ENCODE assay signal across 1 cellular context in genomic region chr6:73523434-73524123, GRCh38.
TF ChIP-seq lines count a peak whose summit lies in the region.

No MANE protein-coding gene starts in this region.

TF ChIP-seq in GM12878, 131 proteins besides CTCF, POLR2A, EP300 and RAD21 (continued from another document and continues in another):
- TF ChIP-seq BCLAF1 (IDR thresholded peaks at IDR 0.05) (no peak), CUX1 (IDR thresholded peaks at IDR 0.05; ENCODE audit: insufficient replicate concordance, low read depth, low read length) (no peak), HSF1 (IDR thresholded peaks at IDR 0.05; ENCODE audit: low read depth, low read length) (no peak), PAX5 (IDR thresholded peaks at IDR 0.05; ENCODE audit: borderline replicate concordance, low read depth, low read length) (no peak), KDM1A (IDR thresholded peaks at IDR 0.05; ENCODE audit: borderline replicate concordance) (no peak), ZNF217 (IDR thresholded peaks at IDR 0.05) (no peak), RCOR1 (conservative IDR thresholded peaks at IDR 0.05; ENCODE audit: low read depth, low read length) (no peak), SUPT20H (IDR thresholded peaks at IDR 0.05; ENCODE audit: borderline replicate concordance, control insufficient read depth, low read depth, low read length) (no peak), BCL3 (IDR thresholded peaks at IDR 0.05; ENCODE audit: borderline replicate concordance, insufficient read depth, low read depth, low read length, poor library complexity, severe bottlenecking) (peak; percentile 68), MTA2 (IDR thresholded peaks at IDR 0.05; ENCODE audit: low read depth) (no peak), TBL1XR1 (IDR thresholded peaks at IDR 0.05; ENCODE audit: low read depth, low read length) (no peak), ZNF687 (IDR thresholded peaks at IDR 0.05) (peak; percentile 86), WRNIP1 (IDR thresholded peaks at IDR 0.05; ENCODE audit: borderline replicate concordance, low read depth, low read length) (no peak), PBX3 (IDR thresholded peaks at IDR 0.05; ENCODE audit: insufficient replicate concordance, low read depth, low read length) (peak; percentile 35), RBBP5 (conservative IDR thresholded peaks at IDR 0.05) (no peak), TCF7 (IDR thresholded peaks at IDR 0.05; ENCODE audit: borderline replicate concordance) (no peak), SIX5 (IDR thresholded peaks at IDR 0.05; ENCODE audit: low read depth, low read length, severe bottlenecking) (no peak), NFYA (IDR thresholded peaks at IDR 0.05; ENCODE audit: borderline replicate concordance, low read depth, low read length) (no peak), HDAC2 (IDR thresholded peaks at IDR 0.05) (no peak), MYC (IDR thresholded peaks at IDR 0.05; ENCODE audit: insufficient read depth, insufficient read length, insufficient replicate concordance, low read length, severe bottlenecking) (peak; percentile 74), MYB (IDR thresholded peaks at IDR 0.05; ENCODE audit: borderline replicate concordance, low read depth, low read length) (no peak), EZH2 (IDR thresholded peaks at IDR 0.05; ENCODE audit: borderline replicate concordance, control insufficient read depth, low read depth, low read length) (no peak), STAT3 (IDR thresholded peaks at IDR 0.05; ENCODE audit: low read depth, low read length) (no peak)
- TF ChIP-seq, protein P1, sequence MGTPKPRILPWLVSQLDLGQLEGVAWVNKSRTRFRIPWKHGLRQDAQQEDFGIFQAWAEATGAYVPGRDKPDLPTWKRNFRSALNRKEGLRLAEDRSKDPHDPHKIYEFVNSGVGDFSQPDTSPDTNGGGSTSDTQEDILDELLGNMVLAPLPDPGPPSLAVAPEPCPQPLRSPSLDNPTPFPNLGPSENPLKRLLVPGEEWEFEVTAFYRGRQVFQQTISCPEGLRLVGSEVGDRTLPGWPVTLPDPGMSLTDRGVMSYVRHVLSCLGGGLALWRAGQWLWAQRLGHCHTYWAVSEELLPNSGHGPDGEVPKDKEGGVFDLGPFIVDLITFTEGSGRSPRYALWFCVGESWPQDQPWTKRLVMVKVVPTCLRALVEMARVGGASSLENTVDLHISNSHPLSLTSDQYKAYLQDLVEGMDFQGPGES (IDR thresholded peaks at IDR 0.05) = no peak
- TF ChIP-seq, protein P2, sequence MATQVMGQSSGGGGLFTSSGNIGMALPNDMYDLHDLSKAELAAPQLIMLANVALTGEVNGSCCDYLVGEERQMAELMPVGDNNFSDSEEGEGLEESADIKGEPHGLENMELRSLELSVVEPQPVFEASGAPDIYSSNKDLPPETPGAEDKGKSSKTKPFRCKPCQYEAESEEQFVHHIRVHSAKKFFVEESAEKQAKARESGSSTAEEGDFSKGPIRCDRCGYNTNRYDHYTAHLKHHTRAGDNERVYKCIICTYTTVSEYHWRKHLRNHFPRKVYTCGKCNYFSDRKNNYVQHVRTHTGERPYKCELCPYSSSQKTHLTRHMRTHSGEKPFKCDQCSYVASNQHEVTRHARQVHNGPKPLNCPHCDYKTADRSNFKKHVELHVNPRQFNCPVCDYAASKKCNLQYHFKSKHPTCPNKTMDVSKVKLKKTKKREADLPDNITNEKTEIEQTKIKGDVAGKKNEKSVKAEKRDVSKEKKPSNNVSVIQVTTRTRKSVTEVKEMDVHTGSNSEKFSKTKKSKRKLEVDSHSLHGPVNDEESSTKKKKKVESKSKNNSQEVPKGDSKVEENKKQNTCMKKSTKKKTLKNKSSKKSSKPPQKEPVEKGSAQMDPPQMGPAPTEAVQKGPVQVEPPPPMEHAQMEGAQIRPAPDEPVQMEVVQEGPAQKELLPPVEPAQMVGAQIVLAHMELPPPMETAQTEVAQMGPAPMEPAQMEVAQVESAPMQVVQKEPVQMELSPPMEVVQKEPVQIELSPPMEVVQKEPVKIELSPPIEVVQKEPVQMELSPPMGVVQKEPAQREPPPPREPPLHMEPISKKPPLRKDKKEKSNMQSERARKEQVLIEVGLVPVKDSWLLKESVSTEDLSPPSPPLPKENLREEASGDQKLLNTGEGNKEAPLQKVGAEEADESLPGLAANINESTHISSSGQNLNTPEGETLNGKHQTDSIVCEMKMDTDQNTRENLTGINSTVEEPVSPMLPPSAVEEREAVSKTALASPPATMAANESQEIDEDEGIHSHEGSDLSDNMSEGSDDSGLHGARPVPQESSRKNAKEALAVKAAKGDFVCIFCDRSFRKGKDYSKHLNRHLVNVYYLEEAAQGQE (IDR thresholded peaks at IDR 0.05; ENCODE audit: low read depth, low read length) = no peak
- TF ChIP-seq, protein P3, sequence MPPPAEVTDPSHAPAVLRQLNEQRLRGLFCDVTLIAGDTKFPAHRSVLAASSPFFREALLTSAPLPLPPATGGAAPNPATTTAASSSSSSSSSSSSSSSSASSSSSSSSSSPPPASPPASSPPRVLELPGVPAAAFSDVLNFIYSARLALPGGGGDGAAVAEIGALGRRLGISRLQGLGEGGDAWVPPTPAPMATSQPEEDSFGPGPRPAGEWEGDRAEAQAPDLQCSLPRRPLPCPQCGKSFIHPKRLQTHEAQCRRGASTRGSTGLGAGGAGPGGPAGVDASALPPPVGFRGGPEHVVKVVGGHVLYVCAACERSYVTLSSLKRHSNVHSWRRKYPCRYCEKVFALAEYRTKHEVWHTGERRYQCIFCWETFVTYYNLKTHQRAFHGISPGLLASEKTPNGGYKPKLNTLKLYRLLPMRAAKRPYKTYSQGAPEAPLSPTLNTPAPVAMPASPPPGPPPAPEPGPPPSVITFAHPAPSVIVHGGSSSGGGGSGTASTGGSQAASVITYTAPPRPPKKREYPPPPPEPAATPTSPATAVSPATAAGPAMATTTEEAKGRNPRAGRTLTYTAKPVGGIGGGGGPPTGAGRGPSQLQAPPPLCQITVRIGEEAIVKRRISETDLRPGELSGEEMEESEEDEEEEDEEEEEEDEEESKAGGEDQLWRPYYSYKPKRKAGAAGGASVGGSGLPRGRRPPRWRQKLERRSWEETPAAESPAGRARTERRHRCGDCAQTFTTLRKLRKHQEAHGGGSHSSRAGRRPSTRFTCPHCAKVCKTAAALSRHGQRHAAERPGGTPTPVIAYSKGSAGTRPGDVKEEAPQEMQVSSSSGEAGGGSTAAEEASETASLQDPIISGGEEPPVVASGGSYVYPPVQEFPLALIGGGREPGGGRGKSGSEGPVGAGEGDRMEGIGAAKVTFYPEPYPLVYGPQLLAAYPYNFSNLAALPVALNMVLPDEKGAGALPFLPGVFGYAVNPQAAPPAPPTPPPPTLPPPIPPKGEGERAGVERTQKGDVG (CRISPR knock-in tag; IDR thresholded peaks at IDR 0.05) = no peak
